ENCODE assay signal across 23 cellular contexts in the genomic region with DNA sequence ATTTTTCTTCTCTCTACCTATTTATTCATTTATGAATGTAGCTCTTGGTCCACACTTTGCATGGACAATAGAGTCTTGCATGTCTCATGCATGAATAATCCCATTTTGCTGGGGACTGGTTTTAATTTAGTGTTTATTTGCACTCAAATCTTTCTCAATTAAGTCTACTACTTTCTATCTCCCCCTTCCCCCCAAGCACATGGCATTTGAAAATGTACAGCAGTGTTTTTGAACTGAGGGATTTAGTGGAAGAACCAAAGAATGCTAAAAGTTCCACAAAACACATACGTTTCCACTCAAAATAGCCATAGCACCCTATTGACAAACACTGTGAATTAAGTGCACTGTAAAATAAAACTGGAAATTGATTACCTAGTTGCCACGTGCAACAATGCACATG.
"Had no signal": no experiment of that assay in that cellular context is flagged by ENCODE, and none has a peak within 500 bp of the region (broad histone marks: within the 10 kb centered on the region; RNA-seq: fewer than 3 reads in every experiment).

No MANE protein-coding gene starts in this region.

- DNase-seq: naive thymus-derived CD4-positive, alpha-beta T cell; natural killer cell; occipital lobe; ovary; posterior cingulate gyrus; psoas muscle; right cardiac atrium; spleen; stimulated activated CD4-positive, alpha-beta T cell treated with anti-CD3 and anti-CD28 coated beads, Interleukin-12 subunit alpha, Interleukin-12 subunit beta, amount 100 ng/mL, for 4 hours; stimulated activated CD4-positive, alpha-beta T cell treated with anti-CD3 and anti-CD28 coated beads, Interleukin-1b, Interleukin-23, amount 100 ng/mL, for 48 hours; stimulated activated CD4-positive, alpha-beta T cell treated with anti-CD3 and anti-CD28 coated beads, Interleukin-4, amount 100 ng/mL, for 1 hour; stimulated activated CD4-positive, alpha-beta T cell treated with anti-CD3 and anti-CD28 coated beads, Interleukin-4, amount 100 ng/mL, for 4 hours; stimulated activated naive B cell treated with anti-CD40 and anti-IgM and Interleukin-4, amounts not matched to agents 10 μg/mL and 1 μg/mL and 100 μg/mL, for 72 hours; stimulated activated naive CD4-positive, alpha-beta T cell treated with Interleukin-2 at 50 U/mL for 16 hours; stomach; thyroid gland; trophoblast cell; upper lobe of left lung had no signal

- H3K27ac Mint-ChIP-seq: naive thymus-derived CD4-positive, alpha-beta T cell; natural killer cell; nephron; progenitor cell of endocrine pancreas; stimulated activated effector memory CD8-positive, alpha-beta T cell treated with anti-CD3 and anti-CD28 coated beads, Interleukin-12 subunit alpha, Interleukin-12 subunit beta, amount 100 ng/mL, for 72 hours; stimulated activated naive B cell treated with anti-CD40 and anti-IgM and Interleukin-4, amounts not matched to agents 10 μg/mL and 1 μg/mL and 100 μg/mL, for 72 hours; stimulated activated naive CD8-positive, alpha-beta T cell treated with anti-CD3 and anti-CD28 coated beads, Interleukin-15, Interleukin-2, amounts not matched to agents 100 ng/mL and 50 ng/mL, for 24 hours had no signal

- H3K27me3 Mint-ChIP-seq: naive thymus-derived CD4-positive, alpha-beta T cell; progenitor cell of endocrine pancreas; stimulated activated naive B cell treated with anti-CD40 and anti-IgM and Interleukin-4, amounts not matched to agents 10 μg/mL and 1 μg/mL and 100 μg/mL, for 72 hours; stimulated activated naive CD8-positive, alpha-beta T cell treated with anti-CD3 and anti-CD28 coated beads, Interleukin-15, Interleukin-2, amounts not matched to agents 100 ng/mL and 50 ng/mL, for 24 hours had no signal

- H3K9me3 Mint-ChIP-seq: nephron; stimulated activated naive B cell treated with anti-CD40 and anti-IgM and Interleukin-4, amounts not matched to agents 10 μg/mL and 1 μg/mL and 100 μg/mL, for 72 hours; stimulated activated naive CD8-positive, alpha-beta T cell treated with anti-CD3 and anti-CD28 coated beads, Interleukin-15, Interleukin-2, amounts not matched to agents 100 ng/mL and 50 ng/mL, for 24 hours had no signal

- H3K36me3 Mint-ChIP-seq: naive thymus-derived CD4-positive, alpha-beta T cell; stimulated activated effector memory CD8-positive, alpha-beta T cell treated with anti-CD3 and anti-CD28 coated beads, Interleukin-12 subunit alpha, Interleukin-12 subunit beta, amount 100 ng/mL, for 72 hours; stimulated activated naive B cell treated with anti-CD40 and anti-IgM and Interleukin-4, amounts not matched to agents 10 μg/mL and 1 μg/mL and 100 μg/mL, for 72 hours had no signal

- H3K4me3 Mint-ChIP-seq: naive thymus-derived CD4-positive, alpha-beta T cell; natural killer cell; nephron; stimulated activated effector memory CD8-positive, alpha-beta T cell treated with anti-CD3 and anti-CD28 coated beads, Interleukin-12 subunit alpha, Interleukin-12 subunit beta, amount 100 ng/mL, for 72 hours; stimulated activated naive B cell treated with anti-CD40 and anti-IgM and Interleukin-4, amounts not matched to agents 10 μg/mL and 1 μg/mL and 100 μg/mL, for 72 hours; stimulated activated naive CD8-positive, alpha-beta T cell treated with anti-CD3 and anti-CD28 coated beads, Interleukin-15, Interleukin-2, amounts not matched to agents 100 ng/mL and 50 ng/mL, for 24 hours had no signal

- ATAC-seq: naive thymus-derived CD4-positive, alpha-beta T cell; natural killer cell; psoas muscle; right cardiac atrium; sciatic nerve; stimulated activated effector memory CD8-positive, alpha-beta T cell treated with anti-CD3 and anti-CD28 coated beads, Interleukin-12 subunit alpha, Interleukin-12 subunit beta, amount 100 ng/mL, for 72 hours; stimulated activated naive B cell treated with anti-CD40 and anti-IgM and Interleukin-4, amounts not matched to agents 10 μg/mL and 1 μg/mL and 100 μg/mL, for 72 hours had no signal

- H3K4me1 Mint-ChIP-seq: naive thymus-derived CD4-positive, alpha-beta T cell; natural killer cell; nephron; stimulated activated effector memory CD8-positive, alpha-beta T cell treated with anti-CD3 and anti-CD28 coated beads, Interleukin-12 subunit alpha, Interleukin-12 subunit beta, amount 100 ng/mL, for 72 hours; stimulated activated naive B cell treated with anti-CD40 and anti-IgM and Interleukin-4, amounts not matched to agents 10 μg/mL and 1 μg/mL and 100 μg/mL, for 72 hours had no signal
